28 cellular contexts compared by ENCODE assay signal in the genomic region with DNA sequence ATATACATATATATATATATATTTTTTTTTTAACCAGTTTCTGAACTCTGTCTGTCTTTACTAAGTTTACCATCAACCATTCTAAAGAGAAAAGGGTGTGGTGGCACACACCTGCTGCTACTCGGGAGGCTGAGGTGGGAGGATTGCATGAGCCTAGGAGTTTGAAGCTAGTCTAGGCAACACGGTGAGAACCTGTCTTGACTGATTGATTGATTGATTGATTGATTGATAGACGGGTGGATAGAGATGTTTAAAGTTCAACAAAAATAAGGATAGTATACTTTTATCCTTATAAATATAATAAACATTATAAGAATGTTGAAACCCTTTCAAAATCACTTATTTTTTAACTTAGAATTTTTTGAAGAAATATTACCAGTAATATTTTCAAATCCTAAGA.
"Had no signal": no experiment of that assay in that cellular context is flagged by ENCODE, and none has a peak within 500 bp of the region (broad histone marks: within the 10 kb centered on the region; RNA-seq: fewer than 3 reads in every experiment).

No MANE protein-coding gene starts in this region.

- FAIRE-seq: islet of Langerhans had no signal

- H3K27me3 ChIP-seq: neural progenitor cell, neutrophil, right atrium auricular region, right lobe of liver, testis, thyroid gland, transverse colon, upper lobe of left lung, vagina had no signal

- H3K4me1 ChIP-seq: neural progenitor cell, testis had no signal

- H3K9me3 ChIP-seq: left ventricle myocardium inferior, neutrophil, right atrium auricular region, right lobe of liver, testis, thyroid gland, transverse colon, upper lobe of left lung, vagina had no signal

- H3K27ac ChIP-seq: left ventricle myocardium inferior, neural progenitor cell, neutrophil, right atrium auricular region, right lobe of liver, testis, thyroid gland, transverse colon, upper lobe of left lung, vagina had no signal

- DNase-seq: hippocampal formation; immature natural killer cell; left ventricle myocardium inferior; mesendoderm; naive B cell; natural killer cell; nephron progenitor cell; occipital lobe; right lobe of liver; stimulated activated CD4-positive, alpha-beta T cell treated with anti-CD3 and anti-CD28 coated beads, Interleukin-1b, Interleukin-23, amount 100 ng/mL, for 48 hours; stimulated activated CD4-positive, alpha-beta T cell treated with anti-CD3 and anti-CD28 coated beads, Interleukin-2, amount 100 ng/mL, for 48 hours; stimulated activated CD4-positive, alpha-beta T cell treated with anti-CD3 and anti-CD28 coated beads, Interleukin-4, amount 100 ng/mL, for 4 hours; stimulated activated CD8-positive, alpha-beta memory T cell treated with anti-CD3 and anti-CD28 coated beads, Interleukin-4, amount 100 ng/mL, for 48 hours; stimulated activated naive CD4-positive, alpha-beta T cell treated with Interleukin-2 at 50 U/mL for 16 hours; stimulated activated naive CD8-positive, alpha-beta T cell treated with anti-CD3 and anti-CD28 coated beads, Interleukin-15, amount 100 ng/mL, for 72 hours; substantia nigra; testis; thyroid gland; transverse colon; upper lobe of left lung had no signal

- H3K36me3 ChIP-seq: left ventricle myocardium inferior, neural progenitor cell, neutrophil, right atrium auricular region, right lobe of liver, thyroid gland, transverse colon, upper lobe of left lung, vagina had no signal

- H3K4me3 ChIP-seq: left ventricle myocardium inferior, lung, neural progenitor cell, right atrium auricular region, right lobe of liver, smooth muscle cell, testis, thyroid gland, transverse colon, upper lobe of left lung, vagina had no signal

- ATAC-seq: natural killer cell; right lobe of liver; stimulated activated memory B cell treated with anti-CD40 and anti-IgM and Interleukin-4, amounts not matched to agents 10 μg/mL and 1 μg/mL and 100 μg/mL, for 72 hours; stimulated activated naive CD8-positive, alpha-beta T cell treated with anti-CD3 and anti-CD28 coated beads, Interleukin-15, amount 100 ng/mL, for 72 hours had no signal
